Comparison of ENCODE assay signal across 8 cellular contexts in genomic region chr1:36384542-36385409, GRCh38. TPM values are rescaled to one million over a fixed set of nuclear protein-coding genes. Genes with fewer than 3 reads are reported as not detected.
DNase-seq lines count a peak whose midpoint lies in the region; ATAC-seq and TF ChIP-seq lines count a peak whose summit lies in the region.

No MANE protein-coding gene starts in this region.

- no peak for ATAC-seq in DND-41 (ENCODE audit: insufficient read depth, low read depth)
- peak; percentile 1; the same call in 1 of the 3 replicates for ATAC-seq in SK-N-SH treated with all-trans-retinoic acid at 6 μM for 48 hours
- no peak for ATAC-seq in HG02763 (IDR thresholded peaks at IDR 0.05; ENCODE audit: unreplicated experiment)
- ATAC-seq in GM21447 (IDR thresholded peaks at IDR 0.05; ENCODE audit: unreplicated experiment): no peak

- peaks cover 37% of the 10 kb centered on the region for H3K4me1 ChIP-seq in DND-41 (ENCODE audit: insufficient read depth, low read length)
- peaks cover 39% of the 10 kb centered on the region for H3K4me1 ChIP-seq in KMS-11 (ENCODE audit: low read depth, poor library complexity, severe bottlenecking)
- peaks cover 2 to 32% of the 10 kb centered on the region in 2 donors for H3K4me1 ChIP-seq in breast epithelium
- H3K4me1 ChIP-seq in skeletal muscle satellite cell (ENCODE audit: control insufficient read depth, insufficient read depth, low read length): peaks cover 33% of the 10 kb centered on the region

- H4K20me1 ChIP-seq in DND-41 (ENCODE audit: insufficient read depth, low read length): peaks cover 16% of the 10 kb centered on the region; the same call in 1 of the 2 replicates
- no peaks in the 10 kb centered on the region for H4K20me1 ChIP-seq in KMS-11 (ENCODE audit: insufficient read depth)

- H3K4me2 ChIP-seq in DND-41 (ENCODE audit: insufficient read depth, low read length): peak overlapping the region; percentile 98
- peak overlapping the region; percentile 98 for H3K4me2 ChIP-seq in KMS-11
- peak overlapping the region; percentile 93 for H3K4me2 ChIP-seq in skeletal muscle satellite cell (ENCODE audit: low read length)

- no peaks in the 10 kb centered on the region for H3K27me3 ChIP-seq in DND-41 (ENCODE audit: insufficient read depth, low read length, poor library complexity)
- H3K27me3 ChIP-seq in KMS-11 (ENCODE audit: insufficient read depth, low read depth): no peaks in the 10 kb centered on the region
- H3K27me3 ChIP-seq in breast epithelium: no peaks in the 10 kb centered on the region
- no peaks in the 10 kb centered on the region for H3K27me3 ChIP-seq in skeletal muscle satellite cell (ENCODE audit: control insufficient read depth, insufficient read depth, low read length)

- no peaks in the 10 kb centered on the region for H3K9me3 Mint-ChIP-seq in immature natural killer cell

- 0 out of 2 replicates have a peak, but pooled peaks cover 2% of the 10 kb centered on the region for H3K36me3 ChIP-seq in DND-41 (ENCODE audit: insufficient read depth, low read length)
- no peaks in the 10 kb centered on the region for H3K36me3 ChIP-seq in KMS-11 (ENCODE audit: insufficient read depth)
- no peaks in the 10 kb centered on the region for H3K36me3 ChIP-seq in breast epithelium
- no peaks in the 10 kb centered on the region for H3K36me3 ChIP-seq in skeletal muscle satellite cell (ENCODE audit: insufficient read depth, low read length)

- H3K4me3 Mint-ChIP-seq in immature natural killer cell: peak overlapping the region; percentile 91 to 97 (median 94)

- no peak for TF ChIP-seq POLR2A in breast epithelium (IDR thresholded peaks at IDR 0.05)

- peaks cover 58 to 71% of the 10 kb centered on the region in 2 donors for H3K4me1 Mint-ChIP-seq in immature natural killer cell

- DNase-seq in DND-41 (peak; percentile 55), breast epithelium (ENCODE audit: low spot score in 2 of 2) (peak; percentile 87 to 88), immature natural killer cell (peak; percentile 36 to 54 (median 46))

- TF ChIP-seq CTCF in DND-41 (IDR thresholded peaks at IDR 0.05; ENCODE audit: borderline replicate concordance, extremely low read depth, low read length, poor library complexity, severe bottlenecking) (no peak), KMS-11 (conservative IDR thresholded peaks at IDR 0.05; ENCODE audit: low read depth, low read length) (no peak), breast epithelium (IDR thresholded peaks at IDR 0.05) (no peak)

- H3K9me3 ChIP-seq in DND-41 (ENCODE audit: insufficient read depth, low read length, severe bottlenecking) (no peaks in the 10 kb centered on the region), breast epithelium (no peaks in the 10 kb centered on the region), skeletal muscle satellite cell (replicated peaks; ENCODE audit: low read length) (no peaks in the 10 kb centered on the region)

- peak overlapping the region; percentile 74 for H3K27ac ChIP-seq in DND-41 (ENCODE audit: low read length)
- peak overlapping the region; percentile 61 for H3K27ac ChIP-seq in KMS-11
- H3K27ac ChIP-seq in breast epithelium: peak overlapping the region; percentile 98 to 99

- peak overlapping the region; percentile 94 to 99 (median 96) for H3K27ac Mint-ChIP-seq in immature natural killer cell

- peak overlapping the region; percentile 80 for H3K9ac ChIP-seq in DND-41 (ENCODE audit: low read depth, low read length)
- H3K9ac ChIP-seq in KMS-11: peak overlapping the region; percentile 62; the same call in 1 of the 2 replicates
- H3K9ac ChIP-seq in skeletal muscle satellite cell (ENCODE audit: low read depth, low read length): peak overlapping the region; percentile 96

- intact Hi-C loops in breast epithelium (cut with DNase I; ENCODE audit: low total_unique reads): no loop called here

- H3K4me3 ChIP-seq in DND-41 (ENCODE audit: low read depth in 1 of 2, low read length in 2 of 2) (peak overlapping the region; percentile 87 to 93), KMS-11 (IDR thresholded peaks at IDR 0.05; ENCODE audit: insufficient read depth, low read depth, low read length) (peak overlapping the region; percentile 89), breast epithelium (peak overlapping the region; percentile 68 to 92 (median 85)), skeletal muscle satellite cell (ENCODE audit: low read length) (peak overlapping the region; percentile 96)

- H3K79me2 ChIP-seq in DND-41 (ENCODE audit: insufficient read depth, low read length) (peaks cover 56% of the 10 kb centered on the region), KMS-11 (ENCODE audit: insufficient read depth, low read depth) (peaks cover 41% of the 10 kb centered on the region)

- H2AFZ ChIP-seq in DND-41 (ENCODE audit: low read depth, low read length) (peak overlapping the region; percentile 82), KMS-11 (ENCODE audit: low read depth) (peak overlapping the region; percentile 72)

- H3K36me3 Mint-ChIP-seq in immature natural killer cell: no peaks in the 10 kb centered on the region

- peaks cover 10 to 21% (median 11%) of the 10 kb centered on the region in 3 donors for H3K27me3 Mint-ChIP-seq in immature natural killer cell (ENCODE audit: low read depth in 3 of 3)

TF ChIP-seq in SK-N-SH treated with all-trans-retinoic acid at 6 μM for 48 hours, 23 proteins besides CTCF, POLR2A, EP300 and RAD21 (continues in another document):
- TF ChIP-seq ZC3H10 (CRISPR knock-in tag; IDR thresholded peaks at IDR 0.05) (no peak), TCF4 (CRISPR knock-in tag; IDR thresholded peaks at IDR 0.05; ENCODE audit: borderline replicate concordance) (no peak), PATZ1 (CRISPR knock-in tag; IDR thresholded peaks at IDR 0.05; ENCODE audit: borderline replicate concordance) (no peak), POU6F1 (CRISPR knock-in tag; IDR thresholded peaks at IDR 0.05; ENCODE audit: borderline replicate concordance, low read depth) (no peak), CSDC2 (CRISPR knock-in tag; IDR thresholded peaks at IDR 0.05) (no peak), ARNTL (CRISPR knock-in tag; IDR thresholded peaks at IDR 0.05; ENCODE audit: borderline replicate concordance, low read depth) (no peak), ZNF70 (CRISPR knock-in tag; IDR thresholded peaks at IDR 0.05) (no peak), ZFP3 (CRISPR knock-in tag; IDR thresholded peaks at IDR 0.05) (no peak), ZNF565 (CRISPR knock-in tag; conservative IDR thresholded peaks at IDR 0.05; ENCODE audit: low read depth) (no peak), ZFP30 (CRISPR knock-in tag; IDR thresholded peaks at IDR 0.05) (no peak)
- TF ChIP-seq, protein P1, sequence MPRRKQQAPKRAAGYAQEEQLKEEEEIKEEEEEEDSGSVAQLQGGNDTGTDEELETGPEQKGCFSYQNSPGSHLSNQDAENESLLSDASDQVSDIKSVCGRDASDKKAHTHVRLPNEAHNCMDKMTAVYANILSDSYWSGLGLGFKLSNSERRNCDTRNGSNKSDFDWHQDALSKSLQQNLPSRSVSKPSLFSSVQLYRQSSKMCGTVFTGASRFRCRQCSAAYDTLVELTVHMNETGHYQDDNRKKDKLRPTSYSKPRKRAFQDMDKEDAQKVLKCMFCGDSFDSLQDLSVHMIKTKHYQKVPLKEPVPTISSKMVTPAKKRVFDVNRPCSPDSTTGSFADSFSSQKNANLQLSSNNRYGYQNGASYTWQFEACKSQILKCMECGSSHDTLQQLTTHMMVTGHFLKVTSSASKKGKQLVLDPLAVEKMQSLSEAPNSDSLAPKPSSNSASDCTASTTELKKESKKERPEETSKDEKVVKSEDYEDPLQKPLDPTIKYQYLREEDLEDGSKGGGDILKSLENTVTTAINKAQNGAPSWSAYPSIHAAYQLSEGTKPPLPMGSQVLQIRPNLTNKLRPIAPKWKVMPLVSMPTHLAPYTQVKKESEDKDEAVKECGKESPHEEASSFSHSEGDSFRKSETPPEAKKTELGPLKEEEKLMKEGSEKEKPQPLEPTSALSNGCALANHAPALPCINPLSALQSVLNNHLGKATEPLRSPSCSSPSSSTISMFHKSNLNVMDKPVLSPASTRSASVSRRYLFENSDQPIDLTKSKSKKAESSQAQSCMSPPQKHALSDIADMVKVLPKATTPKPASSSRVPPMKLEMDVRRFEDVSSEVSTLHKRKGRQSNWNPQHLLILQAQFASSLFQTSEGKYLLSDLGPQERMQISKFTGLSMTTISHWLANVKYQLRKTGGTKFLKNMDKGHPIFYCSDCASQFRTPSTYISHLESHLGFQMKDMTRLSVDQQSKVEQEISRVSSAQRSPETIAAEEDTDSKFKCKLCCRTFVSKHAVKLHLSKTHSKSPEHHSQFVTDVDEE (CRISPR knock-in tag; IDR thresholded peaks at IDR 0.05): no peak

RNA-seq across cellular contexts. Expression of gene STK40, which starts 0.9 kb away (rescaled TPM):
- total RNA-seq in breast epithelium: 10 to 100 TPM; 22.5 to 36.0 (median 26.2) TPM
- polyA plus RNA-seq in immature natural killer cell: 100 to 1,000 TPM in 1 of 3 donors, 10 to 100 TPM in 2; 43.3 to 101 (median 61.5) TPM
- 15.0 and 15.5 TPM in 2 replicates for total RNA-seq in skeletal muscle satellite cell (2012; rRNA removed)

RNA-seq across cellular contexts. Expression of gene LSM10, which starts 12.9 kb away (rescaled TPM):
- 10 to 100 TPM; 31.8 to 49.5 (median 39.7) TPM for total RNA-seq in breast epithelium
- polyA plus RNA-seq in immature natural killer cell: 100 to 1,000 TPM; 156 to 181 (median 164) TPM
- total RNA-seq in skeletal muscle satellite cell (2012; rRNA removed): 9.6 and 10.1 TPM in 2 replicates
